Comparison of ENCODE assay signal across 15 cellular contexts in the genomic region with DNA sequence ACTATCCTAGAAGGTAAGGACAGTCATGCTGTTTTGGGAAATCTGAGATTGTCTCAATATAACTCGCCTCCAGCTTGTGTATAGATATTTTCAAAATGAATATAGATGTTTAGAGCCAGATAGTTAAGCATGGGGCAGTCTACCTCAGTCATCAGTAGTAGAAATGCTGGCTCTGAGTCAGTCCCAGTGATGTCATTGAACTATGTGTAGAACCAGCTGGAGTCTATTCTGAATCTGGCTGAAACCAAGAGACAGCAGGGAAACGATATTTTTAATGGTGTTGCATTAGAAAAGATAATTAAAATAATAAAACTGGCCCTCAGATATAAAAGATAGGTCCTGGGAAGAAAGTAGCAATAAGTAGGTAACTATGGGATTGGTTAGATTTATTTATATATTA. TPM values are rescaled to one million over a fixed set of nuclear protein-coding genes. Genes with fewer than 3 reads are reported as not detected.
DNase-seq lines count a peak whose midpoint lies in the region; ATAC-seq, FAIRE-seq and TF ChIP-seq lines count a peak whose summit lies in the region.
"Had no signal": no experiment of that assay in that cellular context is flagged by ENCODE, and none has a peak within 500 bp of the region (broad histone marks: within the 10 kb centered on the region; RNA-seq: fewer than 3 reads in every experiment).

No MANE protein-coding gene starts in this region.

- no peaks in the 10 kb centered on the region for H3K4me1 ChIP-seq in PC-3 (ENCODE audit: insufficient read depth, low read length)
- H3K4me1 ChIP-seq: Peyer's patch, prostate gland had no signal

- no peak overlapping the region for H3K27ac ChIP-seq in PC-3 (ENCODE audit: low read length)
- H3K27ac ChIP-seq: Peyer's patch, prostate gland had no signal

- no peak overlapping the region for H3K4me3 ChIP-seq in bronchial epithelial cell (ENCODE audit: low read depth, low read length)
- no peak overlapping the region for H3K4me3 ChIP-seq in PC-3 (ENCODE audit: low read length)
- H3K4me3 ChIP-seq: Peyer's patch, prostate gland had no signal

- FAIRE-seq in bronchial epithelial cell (lab: Jason Lieb, UNC) = no peak
- FAIRE-seq: H1 had no signal

- CTCF ChIA-PET in PC-3 (lab: Charles Lee) = no interaction called here

- intact Hi-C loops in PC-3 (cut with micrococcal nuclease) = no loop called here

- no peaks in the 10 kb centered on the region for H3F3A ChIP-seq in PC-3 (ENCODE audit: low read length, unreplicated experiment)

- H3K9me2 ChIP-seq in PC-3 (replicated peaks; ENCODE audit: low read length) = no peaks in the 10 kb centered on the region

- H4K20me1 ChIP-seq in PC-3 (ENCODE audit: low read length) = no peaks in the 10 kb centered on the region

- TF ChIP-seq CTCF in bronchial epithelial cell (IDR thresholded peaks at IDR 0.05; ENCODE audit: insufficient read depth, low read length, severe bottlenecking) (no peak), PC-3 (conservative IDR thresholded peaks at IDR 0.05; ENCODE audit: low read depth, low read length) (no peak)

- no peaks in the 10 kb centered on the region for H3K36me3 ChIP-seq in bronchial epithelial cell (ENCODE audit: control insufficient read depth, insufficient read depth, low read length)
- H3K36me3 ChIP-seq in PC-3 (ENCODE audit: low read depth, low read length) = no peaks in the 10 kb centered on the region
- H3K36me3 ChIP-seq: prostate gland had no signal

- no peaks in the 10 kb centered on the region for H3K79me2 ChIP-seq in PC-3 (ENCODE audit: low read length)

- H3K9ac ChIP-seq in PC-3 (ENCODE audit: low read length) = no peak overlapping the region

- POLR2A ChIA-PET in PC-3 (lab: Charles Lee; ENCODE audit: unreplicated experiment) = no interaction called here

- H3K4me2 ChIP-seq in PC-3 (ENCODE audit: low read length) = no peak overlapping the region

- no peaks in the 10 kb centered on the region for H3K9me3 ChIP-seq in PC-3 (ENCODE audit: low read length)
- H3K9me3 ChIP-seq: Peyer's patch, prostate gland had no signal

- no peaks in the 10 kb centered on the region for H3K27me3 ChIP-seq in bronchial epithelial cell (ENCODE audit: control insufficient read depth, insufficient read depth, low read length)
- peaks cover 23% of the 10 kb centered on the region; the same call in 1 of the 2 replicates for H3K27me3 ChIP-seq in PC-3 (ENCODE audit: low read length)
- H3K27me3 ChIP-seq: Peyer's patch had no signal

- H2AFZ ChIP-seq in PC-3 (ENCODE audit: low read length) = no peak overlapping the region

- DNase-seq in bronchial epithelial cell (ENCODE audit: low read depth) = peak; percentile 56
- no peak for DNase-seq in stimulated activated naive CD4-positive, alpha-beta T cell (lab: John Stamatoyannopoulos, UW)
- DNase-seq in A172 (ENCODE audit: low spot score) = no peak
- no peak for DNase-seq in NK-92 (lab: John Stamatoyannopoulos, UW; ENCODE audit: unreplicated experiment)
- DNase-seq in PC-3 = no peak
- DNase-seq: activated CD4-positive, CD25-positive, alpha-beta regulatory T cell treated with anti-CD3 and anti-CD28 coated beads, Interleukin-2, amount 50 U/mL, for 72 hours; CD8-positive, alpha-beta T cell; erythroblast; NCI-H1092 treated with DMSO at 0.1 percent for 48 hours; Peyer's patch had no signal

- no TSS peak for BruUV-seq in PC-3 (replicated peaks; lab: Mats Ljungman, UMichigan)

- ATAC-seq in GM18502 (IDR thresholded peaks at IDR 0.05; ENCODE audit: poor library complexity, unreplicated experiment) = peak; percentile 75
- ATAC-seq in GM21423 (IDR thresholded peaks at IDR 0.05; ENCODE audit: unreplicated experiment) = peak; percentile 55
- peak; percentile 71 for ATAC-seq in HG03066 (IDR thresholded peaks at IDR 0.05; ENCODE audit: low read depth, unreplicated experiment)
- ATAC-seq in PC-3 = no peak
- ATAC-seq: CD8-positive, alpha-beta T cell had no signal

RNA-seq across cellular contexts. Expression of gene PIWIL4, which starts 25.9 kb away (rescaled TPM):
- total RNA-seq in bronchial epithelial cell (0.38 and 0.79 TPM in 2 replicates), PC-3 (2014; rRNA removed) (0.15 and 0.17 TPM in 2 replicates)
- total RNA-seq in A172 (2014; rRNA removed; shearing (Covaris generic)) = 0.24 and 3.2 TPM in 2 replicates

RNA-seq across cellular contexts. Expression of gene FUT4, which starts 49.3 kb away (rescaled TPM):
- total RNA-seq in bronchial epithelial cell = 1.0 and 1.8 TPM in 2 replicates
- 1.00 and 1.2 TPM in 2 replicates for total RNA-seq in A172 (2014; rRNA removed; shearing (Covaris generic))
- total RNA-seq in PC-3 (2014; rRNA removed) = 2.8 and 4.1 TPM in 2 replicates
